In the genomic region with DNA sequence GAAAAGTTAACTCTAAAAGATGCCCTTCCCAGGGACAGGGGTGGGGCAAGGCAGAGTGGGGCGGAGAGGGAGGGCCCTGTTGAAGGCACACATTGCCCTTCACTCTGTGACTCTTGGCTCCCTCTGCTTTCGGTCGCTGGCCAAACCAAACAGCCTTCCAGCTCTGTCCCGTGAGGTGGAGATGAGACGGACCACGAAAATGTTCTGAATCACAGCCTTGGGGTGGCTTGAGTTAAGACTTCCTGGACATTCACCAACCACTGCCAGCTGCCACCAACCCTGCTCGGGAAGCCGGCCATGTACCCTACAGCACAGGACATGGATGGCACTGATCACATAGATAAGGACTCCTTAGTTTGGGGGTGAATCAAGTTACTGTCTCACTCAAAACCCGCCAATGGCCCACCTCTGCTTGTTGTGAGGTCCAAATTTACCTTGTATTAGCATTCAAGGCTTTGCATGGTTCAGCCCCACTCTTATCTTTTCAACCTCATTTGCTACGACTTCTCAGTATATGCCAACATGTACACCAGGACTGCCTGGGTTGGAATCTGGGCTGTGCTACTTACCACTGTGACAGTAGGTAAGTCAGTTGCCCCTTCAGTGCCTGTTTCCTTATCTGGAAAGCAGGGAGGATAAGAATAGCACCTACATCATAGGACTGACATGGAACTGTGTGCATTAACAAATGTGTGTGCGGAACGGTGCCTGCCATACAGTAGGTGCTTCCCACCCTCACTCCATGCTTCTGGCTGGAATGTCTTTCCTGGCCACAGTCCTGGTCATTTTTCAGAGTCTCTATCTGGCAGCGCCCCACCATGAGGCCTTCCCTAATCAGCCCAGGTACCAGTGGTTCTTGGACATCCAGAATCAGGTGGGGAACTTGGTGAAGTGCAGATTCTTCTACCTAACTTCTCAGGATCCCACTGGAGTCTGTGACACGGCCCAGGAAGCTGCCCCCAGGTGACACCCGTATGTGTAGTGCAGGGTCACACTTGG, we compare ENCODE assay signal across 11 cellular contexts. TPM values are rescaled to one million over a fixed set of nuclear protein-coding genes. Genes with fewer than 3 reads are reported as not detected.
DNase-seq lines count a peak whose midpoint lies in the region; ATAC-seq and TF ChIP-seq lines count a peak whose summit lies in the region.
"Had no signal": no experiment of that assay in that cellular context is flagged by ENCODE, and none has a peak within 500 bp of the region (broad histone marks: within the 10 kb centered on the region; RNA-seq: fewer than 3 reads in every experiment).

No MANE protein-coding gene starts in this region.

- H3K18ac ChIP-seq in IMR-90 (ENCODE audit: low read depth, low read length) = peak overlapping the region; percentile 37; the same call in 1 of the 2 replicates

- peak overlapping the region; percentile 53 for H2BK120ac ChIP-seq in IMR-90 (ENCODE audit: low read depth, low read length)

- peak overlapping the region; percentile 62 for H2BK5ac ChIP-seq in IMR-90 (ENCODE audit: low read depth, low read length, poor library complexity, severe bottlenecking)

- H2AK5ac ChIP-seq in IMR-90 (ENCODE audit: low read depth, low read length) = peak overlapping the region; percentile 84

- H3K79me1 ChIP-seq in IMR-90 (ENCODE audit: low read depth in 1 of 2, low read length in 2 of 2) = peaks cover 21 to 92% of the 10 kb centered on the region in 2 experiments

- H4K8ac ChIP-seq in IMR-90 (ENCODE audit: low read depth in 2 of 2, low read length in 2 of 2) = peak overlapping the region; percentile 26 to 63; a peak in 3 of 4 replicates

- H3K4ac ChIP-seq in IMR-90 (ENCODE audit: low read depth, low read length) = peak overlapping the region; percentile 53

- TF ChIP-seq RAD21 in IMR-90 (IDR thresholded peaks at IDR 0.05; ENCODE audit: low read length) = no peak

- H3K23ac ChIP-seq in IMR-90 (ENCODE audit: low read depth, low read length) = peak overlapping the region; percentile 46

- BruUV-seq in IMR-90 (replicated peaks; lab: Mats Ljungman, UMichigan) = no TSS peak

- H3K36me3 Mint-ChIP-seq in memory B cell = peaks cover 7% of the 10 kb centered on the region
- H3K36me3 Mint-ChIP-seq in activated T-helper 1 cell treated with anti-CD3 and anti-CD28 coated beads, Interleukin-12 subunit alpha, Interleukin-12 subunit beta, Interleukin-2, Interleukin-4 antibody, amounts not matched to agents 30 ng/mL and 10 ng/mL and 1 ng/mL, durations not matched to agents 14 hours and 24 hours and 36 hours (ENCODE audit: low read depth) = peaks cover 37% of the 10 kb centered on the region

- H2BK15ac ChIP-seq in IMR-90 (ENCODE audit: low read depth, low read length) = peak overlapping the region; percentile 22; the same call in 2 of the 3 replicates

- H3K9ac ChIP-seq in IMR-90 (ENCODE audit: low read depth, low read length) = no peak overlapping the region

- H3K9me1 ChIP-seq in IMR-90 (ENCODE audit: insufficient read depth, low read length) = peaks cover 46% of the 10 kb centered on the region

- H3K4me1 ChIP-seq in IMR-90 (ENCODE audit: control insufficient read depth, insufficient read depth, low read length) = peaks cover 21% of the 10 kb centered on the region
- H3K4me1 ChIP-seq: Caco-2 had no signal

- H2AK9ac ChIP-seq in IMR-90 (replicated peaks; ENCODE audit: low read depth, low read length, poor library complexity) = peak overlapping the region; percentile 89

- H2BK20ac ChIP-seq in IMR-90 (ENCODE audit: low read depth, low read length) = peak overlapping the region; percentile 66

- H3K27ac ChIP-seq in AG04450 (ENCODE audit: low read depth, low read length) (peak overlapping the region; percentile 69), IMR-90 (ENCODE audit: insufficient read depth, low read length) (peak overlapping the region; percentile 50)

- CTCF ChIA-PET in AG04450 (lab: Charles Lee) (interaction anchor here (1.3 to 5.3 kb wide), 4 partner anchors 11 to 43 kb away, joined by 4 to 38 read pairs (median 10); no protein-coding TSS in a partner anchor), IMR-90 (lab: Yijun Ruan, JAX) (interaction anchor here (1.2 to 1.3 kb wide), 2 partner anchors 11 to 43 kb away, joined by 3 to 4 read pairs; a partner anchor contains a TSS)

- dilution Hi-C loops in IMR-90 (cut with HindIII; ENCODE audit: low sequenced_read_pairs, unreplicated experiment) = no loop called here

- H4K20me1 ChIP-seq in IMR-90 (ENCODE audit: insufficient read depth, low read length) = peaks cover 45% of the 10 kb centered on the region

- no peak overlapping the region for H3K4me2 ChIP-seq in IMR-90 (ENCODE audit: low read depth, low read length)

- no peak; the same call in 1 of the 2 replicates for TF ChIP-seq POLR2A in IMR-90 (IDR thresholded peaks at IDR 0.05; ENCODE audit: low read depth, low read length)

- H3K4me1 Mint-ChIP-seq in memory B cell = peaks cover 26% of the 10 kb centered on the region
- peaks cover 68% of the 10 kb centered on the region for H3K4me1 Mint-ChIP-seq in activated T-helper 1 cell treated with anti-CD3 and anti-CD28 coated beads, Interleukin-12 subunit alpha, Interleukin-12 subunit beta, Interleukin-2, Interleukin-4 antibody, amounts not matched to agents 30 ng/mL and 10 ng/mL and 1 ng/mL, durations not matched to agents 14 hours and 24 hours and 36 hours (ENCODE audit: low read depth)

- no peaks in the 10 kb centered on the region; the same call in 1 of the 2 replicates for H3K9me3 ChIP-seq in AG04450 (ENCODE audit: control insufficient read depth, insufficient read depth, low read length)
- no peaks in the 10 kb centered on the region for H3K9me3 ChIP-seq in IMR-90 (ENCODE audit: control insufficient read depth, insufficient read depth, low read length)
- H3K9me3 ChIP-seq: Caco-2 had no signal

- H3K27me3 Mint-ChIP-seq in memory B cell = no peaks in the 10 kb centered on the region
- H3K27me3 Mint-ChIP-seq in activated T-helper 1 cell treated with anti-CD3 and anti-CD28 coated beads, Interleukin-12 subunit alpha, Interleukin-12 subunit beta, Interleukin-2, Interleukin-4 antibody, amounts not matched to agents 30 ng/mL and 10 ng/mL and 1 ng/mL, durations not matched to agents 14 hours and 24 hours and 36 hours (ENCODE audit: insufficient read depth) = peaks cover 2% of the 10 kb centered on the region

- POLR2A ChIA-PET in AG04450 (lab: Yijun Ruan, JAX) = interaction anchor here (0.8 kb wide), 1 partner anchor 28 kb away, joined by 4 read pairs; a partner anchor contains a TSS
- POLR2A ChIA-PET in IMR-90 (lab: Charles Lee; ENCODE audit: unreplicated experiment) = interaction anchor here (0.6 kb wide), 1 partner anchor 43 kb away, joined by 5 read pairs; no protein-coding TSS in a partner anchor

- intact Hi-C loops in IMR-90 (cut with micrococcal nuclease) = no loop called here
- intact Hi-C loops in activated T-helper 1 cell treated with anti-CD3 and anti-CD28 coated beads, Interleukin-12 subunit alpha, Interleukin-12 subunit beta, Interleukin-2, Interleukin-4 antibody, amounts not matched to agents 30 ng/mL and 10 ng/mL and 1 ng/mL, durations not matched to agents 14 hours and 24 hours and 36 hours (cut with micrococcal nuclease) = no loop called here

- in situ Hi-C loops in IMR-90 (cut with MboI; ENCODE audit: low sequenced_read_pairs) = no loop called here

- H3K27me3 ChIP-seq in AG04450 (ENCODE audit: control insufficient read depth, insufficient read depth, low read length) = no peaks in the 10 kb centered on the region
- no peaks in the 10 kb centered on the region for H3K27me3 ChIP-seq in IMR-90 (ENCODE audit: control insufficient read depth, insufficient read depth, low read length)

- peak overlapping the region; percentile 29 for H4K91ac ChIP-seq in IMR-90 (ENCODE audit: insufficient read depth, low read depth, low read length)

- H3K27ac Mint-ChIP-seq in memory B cell = peak overlapping the region; percentile 81
- no peak overlapping the region for H3K27ac Mint-ChIP-seq in activated T-helper 1 cell treated with anti-CD3 and anti-CD28 coated beads, Interleukin-12 subunit alpha, Interleukin-12 subunit beta, Interleukin-2, Interleukin-4 antibody, amounts not matched to agents 30 ng/mL and 10 ng/mL and 1 ng/mL, durations not matched to agents 14 hours and 24 hours and 36 hours

- H4K5ac ChIP-seq in IMR-90 (ENCODE audit: low read depth, low read length) = peak overlapping the region; percentile 25; the same call in 1 of the 2 replicates

- no peaks in the 10 kb centered on the region for H3K9me3 Mint-ChIP-seq in memory B cell
- H3K9me3 Mint-ChIP-seq in activated T-helper 1 cell treated with anti-CD3 and anti-CD28 coated beads, Interleukin-12 subunit alpha, Interleukin-12 subunit beta, Interleukin-2, Interleukin-4 antibody, amounts not matched to agents 30 ng/mL and 10 ng/mL and 1 ng/mL, durations not matched to agents 14 hours and 24 hours and 36 hours = no peaks in the 10 kb centered on the region

- H3K56ac ChIP-seq in IMR-90 (ENCODE audit: extremely low read depth, insufficient read depth, low read length) = no peak overlapping the region

- TF ChIP-seq CTCF in AG04450 (IDR thresholded peaks at IDR 0.05; ENCODE audit: low read depth, low read length) (no peak), IMR-90 (conservative IDR thresholded peaks at IDR 0.05; ENCODE audit: low read depth, low read length) (no peak)

- H3K36me3 ChIP-seq in IMR-90 (ENCODE audit: control insufficient read depth, insufficient read depth, low read length) = peaks cover 43% of the 10 kb centered on the region

- peak; percentile 69 for ATAC-seq in IMR-90 (ENCODE audit: low read depth)
- ATAC-seq in memory B cell (ENCODE audit: low read depth) = no peak
- ATAC-seq in GM18867 (IDR thresholded peaks at IDR 0.05; ENCODE audit: unreplicated experiment) = no peak
- ATAC-seq in GM21717 (IDR thresholded peaks at IDR 0.05; ENCODE audit: unreplicated experiment) = no peak

- H3K14ac ChIP-seq in IMR-90 (replicated peaks; ENCODE audit: low read depth, low read length) = peak overlapping the region; percentile 69

- H2AFZ ChIP-seq in IMR-90 (replicated peaks; ENCODE audit: low read length, poor library complexity) = peak overlapping the region; percentile 40

- DNase-seq in AG04450 (ENCODE audit: low read depth, low spot score) (no peak), IMR-90 (peak; percentile 90), dermis blood vessel endothelial cell (peak; percentile 58), memory B cell (ENCODE audit: low spot score in 2 of 2) (no peak)
- no peak for DNase-seq in activated T-helper 1 cell treated with anti-CD3 and anti-CD28 coated beads, Interleukin-12 subunit alpha, Interleukin-12 subunit beta, Interleukin-2, Interleukin-4 antibody, amounts not matched to agents 30 ng/mL and 10 ng/mL and 1 ng/mL, durations not matched to agents 14 hours and 24 hours and 36 hours (ENCODE audit: low spot score)
- DNase-seq in activated CD8-positive, alpha-beta memory T cell treated with anti-CD3 and anti-CD28 coated beads, Interleukin-2, amount 50 U/mL, for 4 hours = no peak
- DNase-seq: activated gamma-delta T cell treated with Interleukin-2 at 50 U/mL for 16 hours, Caco-2, NCI-H1694 had no signal

- no CpG with 5 or more reads among the region's 15 CpGs for WGBS in IMR-90 (ENCODE audit: extremely low coverage in 2 of 2, insufficient read length in 1 of 2), 2 experiments

- H3K4me3 ChIP-seq in AG04450 (ENCODE audit: low read depth, low read length) (no peak overlapping the region), IMR-90 (ENCODE audit: insufficient read depth, low read depth, low read length) (no peak overlapping the region)

- no peak overlapping the region for H3K4me3 Mint-ChIP-seq in memory B cell
- no peak overlapping the region for H3K4me3 Mint-ChIP-seq in activated T-helper 1 cell treated with anti-CD3 and anti-CD28 coated beads, Interleukin-12 subunit alpha, Interleukin-12 subunit beta, Interleukin-2, Interleukin-4 antibody, amounts not matched to agents 30 ng/mL and 10 ng/mL and 1 ng/mL, durations not matched to agents 14 hours and 24 hours and 36 hours

RNA-seq across cellular contexts. Expression of a gene that starts 28.0 kb away (rescaled TPM):
- polyA plus RNA-seq in AG04450 (2011; rRNA removed) (18.8 and 22.9 TPM in 2 replicates), IMR-90 (2012; rRNA removed) (31.9 and 38.1 TPM in 2 replicates)
- 22.2 and 25.4 TPM in 2 replicates for polyA minus RNA-seq in AG04450 (2011; rRNA and poly(A)+ RNA removed)
- total RNA-seq in IMR-90 (2012; rRNA removed) (7.2 and 7.5 TPM in 2 replicates), dermis blood vessel endothelial cell (29.3 and 39.9 TPM in 2 replicates)
- 24.7 and 46.9 TPM in 2 replicates for polyA plus RNA-seq in IMR-90 (2012; cell fraction: cytosol; rRNA removed)
- polyA plus RNA-seq in IMR-90 (2012; cell fraction: nucleus; rRNA removed; ENCODE audit: low replicate concordance) = 64.8 and 65.2 TPM in 2 replicates
- 17.3 and 18.1 TPM in 2 replicates for total RNA-seq in activated T-helper 1 cell treated with anti-CD3 and anti-CD28 coated beads, Interleukin-12 subunit alpha, Interleukin-12 subunit beta, Interleukin-2, Interleukin-4 antibody, amounts not matched to agents 30 ng/mL and 10 ng/mL and 1 ng/mL, durations not matched to agents 14 hours and 24 hours and 36 hours

RNA-seq across cellular contexts. Expression of a gene that starts 41.3 kb away (rescaled TPM):
- polyA plus RNA-seq in AG04450 (2011; rRNA removed) (1.7 TPM in 2 replicates), IMR-90 (2012; rRNA removed) (1.1 and 1.4 TPM in 2 replicates)
- polyA minus RNA-seq in AG04450 (2011; rRNA and poly(A)+ RNA removed) = 0.97 and 1.2 TPM in 2 replicates
- total RNA-seq in IMR-90 (2012; rRNA removed) (1.9 and 2.3 TPM in 2 replicates), dermis blood vessel endothelial cell (0.51 and 0.85 TPM in 2 replicates)
- polyA plus RNA-seq in IMR-90 (2012; cell fraction: cytosol; rRNA removed) = 1.0 and 3.0 TPM in 2 replicates
- polyA plus RNA-seq in IMR-90 (2012; cell fraction: nucleus; rRNA removed; ENCODE audit: low replicate concordance) = 1.2 and 2.8 TPM in 2 replicates
- total RNA-seq in activated T-helper 1 cell treated with anti-CD3 and anti-CD28 coated beads, Interleukin-12 subunit alpha, Interleukin-12 subunit beta, Interleukin-2, Interleukin-4 antibody, amounts not matched to agents 30 ng/mL and 10 ng/mL and 1 ng/mL, durations not matched to agents 14 hours and 24 hours and 36 hours = 1.1 and 1.2 TPM in 2 replicates

RNA-seq across cellular contexts. Expression of a gene that starts 43.4 kb away (rescaled TPM):
- polyA plus RNA-seq in AG04450 (2011; rRNA removed) (0.35 and 0.51 TPM in 2 replicates), IMR-90 (2012; rRNA removed) (0.57 and 0.72 TPM in 2 replicates)
- polyA minus RNA-seq in AG04450 (2011; rRNA and poly(A)+ RNA removed) = 0.35 and 0.78 TPM in 2 replicates
- total RNA-seq in IMR-90 (2012; rRNA removed) (0.36 and 0.83 TPM in 2 replicates), dermis blood vessel endothelial cell (0.85 and 1.2 TPM in 2 replicates)
- 0.03 and 0.09 TPM in 2 replicates for polyA plus RNA-seq in IMR-90 (2012; cell fraction: cytosol; rRNA removed)
- polyA plus RNA-seq in IMR-90 (2012; cell fraction: nucleus; rRNA removed; ENCODE audit: low replicate concordance) = 0.14 and 1.3 TPM in 2 replicates
- total RNA-seq in activated T-helper 1 cell treated with anti-CD3 and anti-CD28 coated beads, Interleukin-12 subunit alpha, Interleukin-12 subunit beta, Interleukin-2, Interleukin-4 antibody, amounts not matched to agents 30 ng/mL and 10 ng/mL and 1 ng/mL, durations not matched to agents 14 hours and 24 hours and 36 hours = 0.08 and 0.24 TPM in 2 replicates
- total RNA-seq: Caco-2 had no signal

RNA-seq across cellular contexts. Expression of a gene that starts 55.6 kb away (rescaled TPM):
- polyA plus RNA-seq in AG04450 (2011; rRNA removed) (185 and 227 TPM in 2 replicates), IMR-90 (2012; rRNA removed) (186 and 189 TPM in 2 replicates)
- 29.7 and 40.9 TPM in 2 replicates for polyA minus RNA-seq in AG04450 (2011; rRNA and poly(A)+ RNA removed)
- total RNA-seq in IMR-90 (2012; rRNA removed) (258 and 330 TPM in 2 replicates), dermis blood vessel endothelial cell (147 and 348 TPM in 2 replicates)
- polyA plus RNA-seq in IMR-90 (2012; cell fraction: cytosol; rRNA removed) = 142 and 178 TPM in 2 replicates
- polyA plus RNA-seq in IMR-90 (2012; cell fraction: nucleus; rRNA removed; ENCODE audit: low replicate concordance) = 39.1 and 96.8 TPM in 2 replicates
- 125 TPM in 2 replicates for total RNA-seq in activated T-helper 1 cell treated with anti-CD3 and anti-CD28 coated beads, Interleukin-12 subunit alpha, Interleukin-12 subunit beta, Interleukin-2, Interleukin-4 antibody, amounts not matched to agents 30 ng/mL and 10 ng/mL and 1 ng/mL, durations not matched to agents 14 hours and 24 hours and 36 hours

Comparison
In these comparisons a context has a peak if more than half of its experiments do, and no peak if none do; other contexts are left out.
1. DNase-seq: peak in IMR-90 (single experiment) and dermis blood vessel endothelial cell (single experiment); none in AG04450 (single experiment), memory B cell (0 of 2), activated T-helper 1 cell treated with anti-CD3 and anti-CD28 coated beads, Interleukin-12 subunit alpha, Interleukin-12 subunit beta, Interleukin-2, Interleukin-4 antibody, amounts not matched to agents 30 ng/mL and 10 ng/mL and 1 ng/mL, durations not matched to agents 14 hours and 24 hours and 36 hours (single experiment) and activated CD8-positive, alpha-beta memory T cell treated with anti-CD3 and anti-CD28 coated beads, Interleukin-2, amount 50 U/mL, for 4 hours (single experiment).